8 cellular contexts compared by ENCODE assay signal in genomic region chr19:35643255-35644205, GRCh38. TPM values are rescaled to one million over a fixed set of nuclear protein-coding genes. Genes with fewer than 3 reads are reported as not detected.
DNase-seq lines count a peak whose midpoint lies in the region; ATAC-seq, FAIRE-seq and TF ChIP-seq lines count a peak whose summit lies in the region.

No MANE protein-coding gene starts in this region.

- no peaks in the 10 kb centered on the region for H3K9me3 Mint-ChIP-seq in WTC11

- peaks cover 17% of the 10 kb centered on the region for H3K27me3 Mint-ChIP-seq in WTC11 (ENCODE audit: low read depth)

- ATAC-seq in HG02885 (IDR thresholded peaks at IDR 0.05; ENCODE audit: poor library complexity, unreplicated experiment) (peak; percentile 43), WTC11 (peak; percentile 29), GM18861 (IDR thresholded peaks at IDR 0.05; ENCODE audit: unreplicated experiment) (no peak)

- no peaks in the 10 kb centered on the region for H3K27me3 ChIP-seq in bronchial epithelial cell (ENCODE audit: control insufficient read depth, insufficient read depth, low read length)

- peaks cover 34% of the 10 kb centered on the region for H3K4me1 Mint-ChIP-seq in WTC11

- peak overlapping the region; percentile 84 for H3K4me3 Mint-ChIP-seq in WTC11

- peak overlapping the region; percentile 93 for H3K27ac Mint-ChIP-seq in WTC11

- H3K4me3 ChIP-seq in GM12865 (ENCODE audit: low read depth, low read length), result peak overlapping the region; percentile 87
- peak overlapping the region; percentile 60 for H3K4me3 ChIP-seq in bronchial epithelial cell (ENCODE audit: low read depth, low read length)

- H3K36me3 Mint-ChIP-seq in WTC11, result no peaks in the 10 kb centered on the region

- H3K36me3 ChIP-seq in bronchial epithelial cell (ENCODE audit: control insufficient read depth, insufficient read depth, low read length), result no peaks in the 10 kb centered on the region

- DNase-seq in GM12865 (ENCODE audit: low read depth) (peak; percentile 94), NCI-H2171 (lab: John Stamatoyannopoulos, UW) (peak; percentile 84), WTC11 (ENCODE audit: low spot score) (peak; percentile 90), bronchial epithelial cell (ENCODE audit: low read depth) (peak; percentile 50), islet precursor cell (peak; percentile 94)
- peak; percentile 61 to 71 for DNase-seq in stimulated activated CD4-positive, alpha-beta T cell treated with anti-CD3 and anti-CD28 coated beads, Interleukin-15, amount 100 ng/mL, for 1 hour (ENCODE audit: low read depth in 1 of 2, low spot score in 1 of 2)

- FAIRE-seq in bronchial epithelial cell (lab: Jason Lieb, UNC), result no peak

- POLR2A ChIA-PET in WTC11 (lab: Charles Lee), result interaction anchor here (0.5 to 3.3 kb wide), 9 partner anchors 19 to 195 kb away, joined by 3 to 14 read pairs (median 4); partner anchors contain the start of genes PSENEN and U2AF1L4

- CTCF ChIA-PET in WTC11 (lab: Charles Lee), result interaction anchor here (0.6 to 3.1 kb wide), 12 partner anchors 25 to 577 kb away, joined by 3 to 19 read pairs (median 5); no protein-coding TSS in a partner anchor

- no peak for TF ChIP-seq CTCF in GM12865 (IDR thresholded peaks at IDR 0.05; ENCODE audit: insufficient read depth, low read depth, low read length, missing control alignments)
- TF ChIP-seq CTCF in WTC11 (IDR thresholded peaks at IDR 0.05), result no peak
- TF ChIP-seq CTCF in bronchial epithelial cell (IDR thresholded peaks at IDR 0.05; ENCODE audit: insufficient read depth, low read length, severe bottlenecking), result no peak

TF ChIP-seq in WTC11, 78 proteins besides CTCF, POLR2A, EP300 and RAD21:
- TF ChIP-seq, protein P1, sequence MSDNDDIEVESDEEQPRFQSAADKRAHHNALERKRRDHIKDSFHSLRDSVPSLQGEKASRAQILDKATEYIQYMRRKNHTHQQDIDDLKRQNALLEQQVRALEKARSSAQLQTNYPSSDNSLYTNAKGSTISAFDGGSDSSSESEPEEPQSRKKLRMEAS (CRISPR knock-in tag; IDR thresholded peaks at IDR 0.05), result peak; percentile 41; the same call in 1 of the 2 replicates
- TF ChIP-seq NFE2L1 (CRISPR knock-in tag; IDR thresholded peaks at IDR 0.05), result 0 out of 2 replicates have a peak, but pooled peaks have one; percentile 51
- TF ChIP-seq FOXK1 (CRISPR knock-in tag; IDR thresholded peaks at IDR 0.05), result peak; percentile 56; the same call in 1 of the 2 replicates
- TF ChIP-seq CREB1 (CRISPR knock-in tag; IDR thresholded peaks at IDR 0.05), result no peak
- TF ChIP-seq, protein P2, sequence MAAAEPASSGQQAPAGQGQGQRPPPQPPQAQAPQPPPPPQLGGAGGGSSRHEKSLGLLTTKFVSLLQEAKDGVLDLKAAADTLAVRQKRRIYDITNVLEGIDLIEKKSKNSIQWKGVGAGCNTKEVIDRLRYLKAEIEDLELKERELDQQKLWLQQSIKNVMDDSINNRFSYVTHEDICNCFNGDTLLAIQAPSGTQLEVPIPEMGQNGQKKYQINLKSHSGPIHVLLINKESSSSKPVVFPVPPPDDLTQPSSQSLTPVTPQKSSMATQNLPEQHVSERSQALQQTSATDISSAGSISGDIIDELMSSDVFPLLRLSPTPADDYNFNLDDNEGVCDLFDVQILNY (CRISPR knock-in tag; IDR thresholded peaks at IDR 0.05), result 0 out of 2 replicates have a peak, but pooled peaks have one; percentile 69
- peak; percentile 70; the same call in 1 of the 2 replicates for TF ChIP-seq RELA (CRISPR knock-in tag; IDR thresholded peaks at IDR 0.05; ENCODE audit: borderline replicate concordance)
- peak; percentile 59; the same call in 1 of the 2 replicates for TF ChIP-seq GABPB1 (CRISPR knock-in tag; IDR thresholded peaks at IDR 0.05)
- peak; percentile 28; the same call in 1 of the 2 replicates for TF ChIP-seq MYBL2 (CRISPR knock-in tag; IDR thresholded peaks at IDR 0.05)
- peak; percentile 79 for TF ChIP-seq SP1 (CRISPR knock-in tag; conservative IDR thresholded peaks at IDR 0.05)
- no peak for TF ChIP-seq USF2 (CRISPR knock-in tag; IDR thresholded peaks at IDR 0.05)
- TF ChIP-seq ESRRA (CRISPR knock-in tag; IDR thresholded peaks at IDR 0.05; ENCODE audit: borderline replicate concordance), result peak; percentile 61; the same call in 1 of the 2 replicates
- no peak for TF ChIP-seq HMGA2 (CRISPR knock-in tag; IDR thresholded peaks at IDR 0.05)
- 0 out of 2 replicates have a peak, but pooled peaks have one; percentile 30 for TF ChIP-seq NFYB (CRISPR knock-in tag; conservative IDR thresholded peaks at IDR 0.05; ENCODE audit: low read depth)
- peak; percentile 72; the same call in 1 of the 2 replicates for TF ChIP-seq FOXP1 (CRISPR knock-in tag; IDR thresholded peaks at IDR 0.05; ENCODE audit: borderline replicate concordance)
- TF ChIP-seq, protein P3, sequence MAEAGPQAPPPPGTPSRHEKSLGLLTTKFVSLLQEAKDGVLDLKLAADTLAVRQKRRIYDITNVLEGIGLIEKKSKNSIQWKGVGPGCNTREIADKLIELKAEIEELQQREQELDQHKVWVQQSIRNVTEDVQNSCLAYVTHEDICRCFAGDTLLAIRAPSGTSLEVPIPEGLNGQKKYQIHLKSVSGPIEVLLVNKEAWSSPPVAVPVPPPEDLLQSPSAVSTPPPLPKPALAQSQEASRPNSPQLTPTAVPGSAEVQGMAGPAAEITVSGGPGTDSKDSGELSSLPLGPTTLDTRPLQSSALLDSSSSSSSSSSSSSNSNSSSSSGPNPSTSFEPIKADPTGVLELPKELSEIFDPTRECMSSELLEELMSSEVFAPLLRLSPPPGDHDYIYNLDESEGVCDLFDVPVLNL (CRISPR knock-in tag; IDR thresholded peaks at IDR 0.05; ENCODE audit: borderline replicate concordance, low read depth), result peak; percentile 29; the same call in 1 of the 2 replicates

RNA-seq across cellular contexts. Expression of gene ETV2, which starts 2.0 kb away (rescaled TPM):
- total RNA-seq in WTC11 (2021) (1.4 to 1.9 TPM (median 1.7 TPM) in 3 replicates), bronchial epithelial cell (under 0.01 and 0.38 TPM in 2 replicates)

RNA-seq across cellular contexts. Expression of gene COX6B1, which starts 4.6 kb away (rescaled TPM):
- 523 to 536 TPM (median 526 TPM) in 3 replicates for total RNA-seq in WTC11 (2021)
- total RNA-seq in bronchial epithelial cell, result 217 and 224 TPM in 2 replicates

RNA-seq across cellular contexts. Expression of gene RBM42, which starts 14.7 kb away (rescaled TPM):
- total RNA-seq in WTC11 (2021), result 84.7 to 94.9 TPM (median 88.6 TPM) in 3 replicates
- 33.4 and 37.8 TPM in 2 replicates for total RNA-seq in bronchial epithelial cell

RNA-seq across cellular contexts. Expression of gene UPK1A, which starts 22.8 kb away (rescaled TPM):
- total RNA-seq in WTC11 (2021) (1.6 to 3.0 TPM (median 2.7 TPM) in 3 replicates), bronchial epithelial cell (0.38 TPM in 1 of 2 replicates, not detected in the other)

RNA-seq across cellular contexts. Expression of gene HAUS5, which starts 31.0 kb away (rescaled TPM):
- total RNA-seq in WTC11 (2021) (23.5 to 25.4 TPM (median 24.4 TPM) in 3 replicates), bronchial epithelial cell (3.9 and 4.2 TPM in 2 replicates)
